ENCODE assay signal across 8 cellular contexts in genomic region chr15:84981054-84981710, GRCh38. TPM values are rescaled to one million over a fixed set of nuclear protein-coding genes. Genes with fewer than 3 reads are reported as not detected.
DNase-seq lines count a peak whose midpoint lies in the region; ATAC-seq and TF ChIP-seq lines count a peak whose summit lies in the region.

No MANE protein-coding gene starts in this region.

- H3K27me3 Mint-ChIP-seq in GM23338 (ENCODE audit: insufficient read depth, low read depth, poor library complexity) (peaks cover 48% of the 10 kb centered on the region), neural progenitor cell (ENCODE audit: insufficient read depth, low read depth) (peaks cover 23% of the 10 kb centered on the region)

- no peak overlapping the region for H3K27ac ChIP-seq in GM23338 (ENCODE audit: low read depth)
- H3K27ac ChIP-seq in neural progenitor cell = no peak overlapping the region
- H3K27ac ChIP-seq in stomach smooth muscle (ENCODE audit: low read length) = peak overlapping the region; percentile 84

- H3K4me3 ChIP-seq in GM23338 = peak overlapping the region; percentile 90
- peak overlapping the region; percentile 72 to 78 for H3K4me3 ChIP-seq in foreskin fibroblast (ENCODE audit: low read depth in 1 of 2, low read length in 2 of 2)
- H3K4me3 ChIP-seq in neural progenitor cell = peak overlapping the region; percentile 62
- peak overlapping the region; percentile 86 to 89 for H3K4me3 ChIP-seq in stomach smooth muscle (ENCODE audit: low read length in 2 of 2)

- H3K4me1 ChIP-seq in GM23338 (ENCODE audit: insufficient read depth) (0 out of 2 replicates have a peak, but pooled peaks cover 8% of the 10 kb centered on the region), neural progenitor cell (peaks cover 6% of the 10 kb centered on the region), stomach smooth muscle (ENCODE audit: control insufficient read depth, insufficient read depth, low read length) (peaks cover 21% of the 10 kb centered on the region)

- H3K27ac Mint-ChIP-seq in GM23338 (no peak overlapping the region), neural progenitor cell (no peak overlapping the region)

- H3K36me3 ChIP-seq in GM23338 (ENCODE audit: insufficient read depth) (no peaks in the 10 kb centered on the region), neural progenitor cell (no peaks in the 10 kb centered on the region), stomach smooth muscle (ENCODE audit: control insufficient read depth in 2 of 2, insufficient read depth in 2 of 2, low read length in 2 of 2) (no peaks in the 10 kb centered on the region)

- H3K27me3 ChIP-seq in GM23338 (ENCODE audit: insufficient read depth) = peaks cover 70% of the 10 kb centered on the region
- peaks cover 77% of the 10 kb centered on the region for H3K27me3 ChIP-seq in neural progenitor cell
- no peaks in the 10 kb centered on the region for H3K27me3 ChIP-seq in stomach smooth muscle (ENCODE audit: control insufficient read depth in 1 of 2, insufficient read depth in 2 of 2, low read length in 2 of 2)

- H3K4me1 Mint-ChIP-seq in GM23338 (peaks cover 22% of the 10 kb centered on the region), neural progenitor cell (peaks cover 20% of the 10 kb centered on the region)

- H2AFZ ChIP-seq in GM23338 = peak overlapping the region; percentile 86
- H2AFZ ChIP-seq in neural progenitor cell (replicated peaks) = peak overlapping the region; percentile 94

- H3K4me2 ChIP-seq in GM23338 = peak overlapping the region; percentile 82
- peak overlapping the region; percentile 80 for H3K4me2 ChIP-seq in neural progenitor cell

- H4K20me1 ChIP-seq in GM23338 (replicated peaks; ENCODE audit: insufficient read depth) (peaks cover 13% of the 10 kb centered on the region), neural progenitor cell (ENCODE audit: low read depth) (peaks cover 16% of the 10 kb centered on the region)

- no peaks in the 10 kb centered on the region; the same call in 2 of the 3 replicates for H3K36me3 Mint-ChIP-seq in GM23338 (ENCODE audit: low read depth)
- H3K36me3 Mint-ChIP-seq in neural progenitor cell = peaks cover 2% of the 10 kb centered on the region

- 0 out of 2 replicates have a peak, but pooled peaks cover 3% of the 10 kb centered on the region for H3F3A ChIP-seq in GM23338 (replicated peaks; ENCODE audit: low read depth)
- peaks cover 29% of the 10 kb centered on the region for H3F3A ChIP-seq in neural progenitor cell (ENCODE audit: low read depth)

- H3K79me2 ChIP-seq in GM23338 (replicated peaks; ENCODE audit: insufficient read depth) (peaks cover 14% of the 10 kb centered on the region), neural progenitor cell (ENCODE audit: low read depth) (no peaks in the 10 kb centered on the region)

- peak; percentile 62 for ATAC-seq in GM23338

- DNase-seq in EL (peak; percentile 96), GM23338 (ENCODE audit: low spot score) (peak; percentile 93), Kasumi-1 (lab: John Stamatoyannopoulos, UW) (peak; percentile 83 to 86), RPMI8226 (peak; percentile 98), foreskin fibroblast (peak; percentile 97 to 99), neural progenitor cell (ENCODE audit: low spot score) (peak; percentile 95)
- DNase-seq in activated effector memory CD4-positive, alpha-beta T cell treated with anti-CD3 and anti-CD28 coated beads, Interleukin-2, amount 50 U/mL, for 16 hours = peak; percentile 99

- no peaks in the 10 kb centered on the region for H3K9me2 ChIP-seq in GM23338 (ENCODE audit: insufficient read depth)

- H3K9me3 Mint-ChIP-seq in GM23338 (no peaks in the 10 kb centered on the region; the same call in 2 of the 3 replicates), neural progenitor cell (no peaks in the 10 kb centered on the region)

- H3K9ac ChIP-seq in neural progenitor cell (no peak overlapping the region), stomach smooth muscle (ENCODE audit: low read length in 2 of 2) (peak overlapping the region; percentile 71 to 73)

- TF ChIP-seq CTCF in GM23338 (conservative IDR thresholded peaks at IDR 0.05; ENCODE audit: low read depth in 2 of 2) (no peak; a peak in 1 of 4 replicates), foreskin fibroblast (IDR thresholded peaks at IDR 0.05; ENCODE audit: low read depth, low read length) (no peak), neural progenitor cell (IDR thresholded peaks at IDR 0.05) (peak; percentile 25)

- H3K4me3 Mint-ChIP-seq in GM23338 = peak overlapping the region; percentile 85
- peak overlapping the region; percentile 90 for H3K4me3 Mint-ChIP-seq in neural progenitor cell

- H3K9me3 ChIP-seq in neural progenitor cell (ENCODE audit: low read depth) = no peaks in the 10 kb centered on the region
- H3K9me3 ChIP-seq in stomach smooth muscle (ENCODE audit: control insufficient read depth in 2 of 2, low read length in 2 of 2) = no peaks in the 10 kb centered on the region

TF ChIP-seq in GM23338, 12 proteins besides CTCF, POLR2A, EP300 and RAD21:
- TF ChIP-seq NANOG (IDR thresholded peaks at IDR 0.05; ENCODE audit: borderline replicate concordance) (no peak), ETS1 (IDR thresholded peaks at IDR 0.05) (peak; percentile 27; the same call in 1 of the 2 replicates), CREB1 (CRISPR knock-in tag; IDR thresholded peaks at IDR 0.05; ENCODE audit: low read depth) (peak; percentile 96), ZNF331 (CRISPR knock-in tag; IDR thresholded peaks at IDR 0.05; ENCODE audit: low read depth) (no peak), POLR2AphosphoS5 (IDR thresholded peaks at IDR 0.05; ENCODE audit: low read depth) (no peak)

RNA-seq across cellular contexts. Expression of gene PDE8A, which starts 0.5 kb away (rescaled TPM):
- 7.5 and 12.0 TPM in 2 replicates for total RNA-seq in GM23338 (2014; rRNA removed; shearing (Covaris generic))
- 5.0 and 5.6 TPM in 2 replicates for polyA plus RNA-seq in GM23338 (2016; fragmentation: Nextera tagmentation; extraction: Ambion mirVana)
- 9.0 and 11.4 TPM in 2 replicates for total RNA-seq in neural progenitor cell (ENCODE audit: low replicate concordance)
